Comparison of ENCODE assay signal across 28 cellular contexts in genomic region chr2:20359131-20359530, GRCh38.
"Had no signal": no experiment of that assay in that cellular context is flagged by ENCODE, and none has a peak within 500 bp of the region (broad histone marks: within the 10 kb centered on the region; RNA-seq: fewer than 3 reads in every experiment).

No MANE protein-coding gene starts in this region.

- H3K36me3 ChIP-seq: left lung, lower lobe of right lung, pancreas, prostate gland, sigmoid colon, stomach, tibial artery, uterus had no signal

- H3K4me3 ChIP-seq: left lung, lower lobe of right lung, pancreas, prostate gland, sigmoid colon, smooth muscle cell, stomach, testis, tibial artery, uterus had no signal

- H3K9me3 ChIP-seq: left lung, lower lobe of right lung, pancreas, prostate gland, sigmoid colon, stomach, testis, tibial artery, uterus had no signal

- ATAC-seq: left colon; left lung; lower lobe of right lung; naive thymus-derived CD8-positive, alpha-beta T cell; pancreas; right cardiac atrium; stimulated activated memory B cell treated with anti-CD40 and anti-IgM and Interleukin-4, amounts not matched to agents 10 μg/mL and 1 μg/mL and 100 μg/mL, for 72 hours; stimulated activated naive CD8-positive, alpha-beta T cell treated with anti-CD3 and anti-CD28 coated beads, Interleukin-15, Interleukin-2, amounts not matched to agents 100 U/mL and 50 U/mL, for 24 hours had no signal

- H3K27ac ChIP-seq: left lung, lower lobe of right lung, pancreas, prostate gland, sigmoid colon, testis, tibial artery, uterus had no signal

- DNase-seq: hypothalamus; immature natural killer cell; kidney; left colon; left lung; lower lobe of right lung; mammary epithelial cell; mesenchymal stem cell; naive thymus-derived CD8-positive, alpha-beta T cell; nucleus accumbens; pancreas; posterior cingulate gyrus; retina; right cardiac atrium; sigmoid colon; stimulated activated CD4-positive, alpha-beta T cell treated with anti-CD3 and anti-CD28 coated beads, Interleukin-1b, Interleukin-23, amount 100 ng/mL, for 48 hours; stimulated activated CD4-positive, alpha-beta T cell treated with anti-CD3 and anti-CD28 coated beads, Interleukin-2, amount 100 ng/mL, for 48 hours; stimulated activated CD4-positive, alpha-beta T cell treated with anti-CD3 and anti-CD28 coated beads, Interleukin-4, amount 100 ng/mL, for 4 hours; stimulated activated CD8-positive, alpha-beta memory T cell treated with anti-CD3 and anti-CD28 coated beads, Interleukin-4, amount 100 ng/mL, for 48 hours; stimulated activated naive CD8-positive, alpha-beta T cell treated with anti-CD3 and anti-CD28 coated beads, Interleukin-15, Interleukin-2, amounts not matched to agents 100 U/mL and 50 U/mL, for 24 hours; stomach; testis; tibial artery; trophoblast cell; uterus had no signal

- H3K4me1 ChIP-seq: left lung, pancreas, prostate gland, testis, tibial artery, uterus had no signal

- H3K27me3 ChIP-seq: left lung, pancreas, sigmoid colon, stomach, testis, tibial artery, uterus had no signal
